8 cellular contexts compared by ENCODE assay signal in the genomic region with DNA sequence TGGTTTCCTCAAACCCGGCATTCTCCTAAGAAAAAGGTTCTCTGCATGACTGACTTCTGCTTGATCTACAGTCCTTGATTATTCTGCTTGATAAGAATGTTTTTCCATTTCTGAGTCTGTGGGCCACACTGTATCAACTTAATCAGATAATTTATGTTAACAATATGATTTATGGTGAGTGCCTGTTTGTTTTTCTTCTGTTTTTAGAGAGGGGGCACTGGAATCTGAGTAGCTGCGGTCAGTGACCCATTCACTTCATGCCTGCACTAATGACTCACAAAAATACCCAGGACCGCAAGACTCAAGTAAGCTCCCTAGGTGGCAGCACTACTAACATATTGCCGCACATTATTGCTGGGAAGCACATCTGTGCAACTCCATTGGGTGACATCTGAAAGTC.
A peak's percentile ranks its signal among the peaks of the same experiment; 100 is the strongest.
DNase-seq lines count a peak whose midpoint lies in the region; ATAC-seq and TF ChIP-seq lines count a peak whose summit lies in the region.

No MANE protein-coding gene starts in this region.

- H3K27me3 ChIP-seq in mammary epithelial cell (ENCODE audit: insufficient read depth, low read length) = no peaks in the 10 kb centered on the region
- H3K27me3 ChIP-seq in Peyer's patch = no peaks in the 10 kb centered on the region

- H2AFZ ChIP-seq in mammary epithelial cell (ENCODE audit: low read depth, low read length) = no peak overlapping the region

- no peaks in the 10 kb centered on the region for H3K9me3 Mint-ChIP-seq in activated naive CD4-positive, alpha-beta T cell treated with anti-CD3 and anti-CD28 coated beads, Interleukin-2, amount 10 ng/mL, durations not matched to agents 7 days and 5 days

- peak; percentile 68 for ATAC-seq in GM21515 (IDR thresholded peaks at IDR 0.05; ENCODE audit: unreplicated experiment)

- H3K4me1 ChIP-seq in mammary epithelial cell (ENCODE audit: insufficient read depth, low read length) = no peaks in the 10 kb centered on the region
- no peaks in the 10 kb centered on the region for H3K4me1 ChIP-seq in Peyer's patch

- TF ChIP-seq POLR2A in Peyer's patch (IDR thresholded peaks at IDR 0.05) = no peak

- dilution Hi-C loops in mammary epithelial cell (cut with HindIII; ENCODE audit: low sequenced_read_pairs) = no loop called here

- H3K4me1 Mint-ChIP-seq in activated naive CD4-positive, alpha-beta T cell treated with anti-CD3 and anti-CD28 coated beads, Interleukin-2, amount 10 ng/mL, durations not matched to agents 7 days and 5 days = no peaks in the 10 kb centered on the region

- H3K4me3 ChIP-seq in mammary epithelial cell (replicated peaks in 1 of 3; ENCODE audit: insufficient read depth in 1 of 3, low read depth in 2 of 3, low read length in 3 of 3) = no peak overlapping the region
- no peak overlapping the region for H3K4me3 ChIP-seq in Peyer's patch

- TF ChIP-seq RAD21 in Ishikawa (IDR thresholded peaks at IDR 0.05; ENCODE audit: low read depth) = peak; percentile 50

- no peak overlapping the region for H3K4me3 Mint-ChIP-seq in activated naive CD4-positive, alpha-beta T cell treated with anti-CD3 and anti-CD28 coated beads, Interleukin-2, amount 10 ng/mL, durations not matched to agents 7 days and 5 days

- no peak overlapping the region for H3K4me2 ChIP-seq in mammary epithelial cell (ENCODE audit: insufficient read depth, low read depth, low read length)

- WGBS in mammary epithelial cell (ENCODE audit: low coverage, missing lambda C conversion rate) = 60% methylated on average over 4 of the region's 4 CpGs

- TF ChIP-seq EP300 in Ishikawa (IDR thresholded peaks at IDR 0.05; ENCODE audit: borderline replicate concordance) = peak; percentile 69

- DNase-seq in D341Med (ENCODE audit: low spot score) (peak; percentile 51), mammary epithelial cell (peak; percentile 45), GF-D8 (lab: John Stamatoyannopoulos, UW) (no peak), Peyer's patch (no peak), EL (no peak)
- DNase-seq in activated naive CD4-positive, alpha-beta T cell treated with anti-CD3 and anti-CD28 coated beads, Interleukin-2, amount 10 ng/mL, durations not matched to agents 7 days and 5 days = no peak

- TF ChIP-seq CTCF in mammary epithelial cell (conservative IDR thresholded peaks at IDR 0.05 in 1 of 2, IDR thresholded peaks at IDR 0.05 in 1 of 2; ENCODE audit: extremely low read depth in 1 of 2, insufficient read depth in 1 of 2, low read depth in 1 of 2, low read length in 2 of 2) (peak; percentile 46 to 69), Peyer's patch (IDR thresholded peaks at IDR 0.05) (peak in 3 of 6 experiments; percentile 32 to 37 (median 36))

- no peaks in the 10 kb centered on the region for H3K36me3 Mint-ChIP-seq in activated naive CD4-positive, alpha-beta T cell treated with anti-CD3 and anti-CD28 coated beads, Interleukin-2, amount 10 ng/mL, durations not matched to agents 7 days and 5 days

- no peaks in the 10 kb centered on the region for H3K79me2 ChIP-seq in mammary epithelial cell (ENCODE audit: insufficient read depth, low read length)

- H3K36me3 ChIP-seq in mammary epithelial cell (ENCODE audit: insufficient read depth, low read length) = no peaks in the 10 kb centered on the region
- no peaks in the 10 kb centered on the region for H3K36me3 ChIP-seq in Peyer's patch

- H3K27ac Mint-ChIP-seq in activated naive CD4-positive, alpha-beta T cell treated with anti-CD3 and anti-CD28 coated beads, Interleukin-2, amount 10 ng/mL, durations not matched to agents 7 days and 5 days = no peak overlapping the region

- no peak overlapping the region for H3K9ac ChIP-seq in mammary epithelial cell (ENCODE audit: insufficient read depth, low read length)

- intact Hi-C loops in mammary epithelial cell (cut with micrococcal nuclease) = no loop called here

- no peaks in the 10 kb centered on the region for H4K20me1 ChIP-seq in mammary epithelial cell (ENCODE audit: insufficient read depth, low read length)

- no TSS peak for BruUV-seq in mammary epithelial cell (replicated peaks; lab: Mats Ljungman, UMichigan)

- in situ Hi-C loops in mammary epithelial cell (cut with MboI; ENCODE audit: low sequenced_read_pairs in 2 of 2) = no loop called here

- no peaks in the 10 kb centered on the region for H3K27me3 Mint-ChIP-seq in activated naive CD4-positive, alpha-beta T cell treated with anti-CD3 and anti-CD28 coated beads, Interleukin-2, amount 10 ng/mL, durations not matched to agents 7 days and 5 days

- CTCF ChIA-PET in mammary epithelial cell (lab: Charles Lee; ENCODE audit: low non-redundant PET) = interaction anchor here (0.6 to 1.0 kb wide), 2 partner anchors 8 to 499 kb away, joined by 3 read pairs; no protein-coding TSS in a partner anchor
- CTCF ChIA-PET in activated naive CD4-positive, alpha-beta T cell treated with anti-CD3 and anti-CD28 coated beads, Interleukin-2, amount 10 ng/mL, durations not matched to agents 7 days and 5 days (lab: Charles Lee) = no interaction called here

- H3K9me3 ChIP-seq in mammary epithelial cell (replicated peaks; ENCODE audit: insufficient read depth, low read length) = no peaks in the 10 kb centered on the region
- H3K9me3 ChIP-seq in Peyer's patch = no peaks in the 10 kb centered on the region

- H3K27ac ChIP-seq in mammary epithelial cell (ENCODE audit: insufficient read depth, low read depth, low read length) (no peak overlapping the region), Peyer's patch (no peak overlapping the region)

TF ChIP-seq in Ishikawa, 13 proteins besides CTCF, POLR2A, EP300 and RAD21:
- no peak for TF ChIP-seq CREB1 (IDR thresholded peaks at IDR 0.05; ENCODE audit: low read depth)
- TF ChIP-seq NFIC (IDR thresholded peaks at IDR 0.05) = peak; percentile 40; the same call in 1 of the 2 replicates
- peak; percentile 81 for TF ChIP-seq TEAD4 (IDR thresholded peaks at IDR 0.05)
- peak; percentile 23; the same call in 1 of the 2 replicates for TF ChIP-seq FOXM1 (IDR thresholded peaks at IDR 0.05; ENCODE audit: borderline replicate concordance, low read depth)
- TF ChIP-seq TCF12 (IDR thresholded peaks at IDR 0.05; ENCODE audit: low read depth) = peak; percentile 75
- TF ChIP-seq, protein P1, sequence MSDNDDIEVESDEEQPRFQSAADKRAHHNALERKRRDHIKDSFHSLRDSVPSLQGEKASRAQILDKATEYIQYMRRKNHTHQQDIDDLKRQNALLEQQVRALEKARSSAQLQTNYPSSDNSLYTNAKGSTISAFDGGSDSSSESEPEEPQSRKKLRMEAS (IDR thresholded peaks at IDR 0.05) = no peak

Comparison
In these comparisons a context has a peak if more than half of its experiments do, and no peak if none do; other contexts are left out.
1. DNase-seq: peak in D341Med (single experiment) and mammary epithelial cell (single experiment); none in GF-D8 (single experiment), activated naive CD4-positive, alpha-beta T cell treated with anti-CD3 and anti-CD28 coated beads, Interleukin-2, amount 10 ng/mL, durations not matched to agents 7 days and 5 days (single experiment), Peyer's patch (0 of 3) and EL (single experiment).